ENCODE assay signal across 22 cellular contexts in the genomic region with DNA sequence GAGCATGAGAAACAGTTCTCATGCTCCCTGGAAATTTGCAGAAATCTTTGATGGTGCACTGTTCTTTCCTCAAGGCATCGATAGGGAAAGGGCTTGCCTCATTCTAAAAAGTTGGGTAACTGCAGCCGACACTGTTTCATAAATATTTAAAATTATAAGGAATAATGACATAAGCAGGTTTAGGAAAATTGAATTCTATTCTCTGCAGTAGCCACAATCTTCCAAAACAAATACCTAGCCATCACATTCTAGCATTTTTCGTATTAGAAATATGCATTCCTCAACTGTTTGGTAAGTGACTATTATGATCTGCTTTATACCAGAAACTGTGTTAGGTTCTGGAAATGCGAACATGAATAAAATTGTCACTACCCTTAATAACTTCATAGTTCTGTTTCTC.
DNase-seq lines count a peak whose midpoint lies in the region; TF ChIP-seq lines count a peak whose summit lies in the region.
"Had no signal": no experiment of that assay in that cellular context is flagged by ENCODE, and none has a peak within 500 bp of the region (broad histone marks: within the 10 kb centered on the region; RNA-seq: fewer than 3 reads in every experiment).

No MANE protein-coding gene starts in this region.

- H3K4me3 ChIP-seq in AG04449 (ENCODE audit: low read depth, low read length) (no peak overlapping the region), astrocyte of the spinal cord (ENCODE audit: low read depth, low read length) (no peak overlapping the region), mesenchymal stem cell (ENCODE audit: insufficient read depth in 1 of 2, low read depth in 1 of 2, low read length in 2 of 2) (no peak overlapping the region)
- H3K4me3 ChIP-seq: sigmoid colon, tibial nerve had no signal

- H3K27ac ChIP-seq in mesenchymal stem cell (ENCODE audit: low read length, poor library complexity, severe bottlenecking) = peak overlapping the region; percentile 76
- H3K27ac ChIP-seq: brain microvascular endothelial cell, C4-2B, tibial nerve had no signal

- H3K18ac ChIP-seq in mesenchymal stem cell (ENCODE audit: low read depth in 1 of 2, low read length in 2 of 2) = no peak overlapping the region

- no peak overlapping the region for H4K91ac ChIP-seq in mesenchymal stem cell (ENCODE audit: low read length)

- no peak overlapping the region for H3K27ac Mint-ChIP-seq in activated T-helper 1 cell treated with anti-CD3 and anti-CD28 coated beads, Interleukin-12 subunit alpha, Interleukin-12 subunit beta, Interleukin-2, Interleukin-4 antibody, amounts not matched to agents 30 ng/mL and 10 ng/mL and 1 ng/mL, durations not matched to agents 14 hours and 24 hours and 36 hours
- H3K27ac Mint-ChIP-seq: activated naive CD4-positive, alpha-beta T cell treated with anti-CD3 and anti-CD28 coated beads, Interleukin-2, amount 50 U/mL, for 72 hours; activated T-helper 17 cell treated with anti-CD3 and anti-CD28 coated beads, Interleukin-2, amount 50 U/mL, for 72 hours; effector memory CD8-positive, alpha-beta T cell; stimulated activated naive CD8-positive, alpha-beta T cell treated with anti-CD3 and anti-CD28 coated beads, Interleukin-15, amount 100 ng/mL, for 72 hours; WTC11 had no signal

- no peak overlapping the region for H4K8ac ChIP-seq in mesenchymal stem cell (ENCODE audit: low read length)

- no peaks in the 10 kb centered on the region for H3K4me1 Mint-ChIP-seq in activated T-helper 1 cell treated with anti-CD3 and anti-CD28 coated beads, Interleukin-12 subunit alpha, Interleukin-12 subunit beta, Interleukin-2, Interleukin-4 antibody, amounts not matched to agents 30 ng/mL and 10 ng/mL and 1 ng/mL, durations not matched to agents 14 hours and 24 hours and 36 hours (ENCODE audit: low read depth)
- H3K4me1 Mint-ChIP-seq: activated T-helper 17 cell treated with anti-CD3 and anti-CD28 coated beads, Interleukin-2, amount 50 U/mL, for 72 hours; neural crest cell; stimulated activated naive CD8-positive, alpha-beta T cell treated with anti-CD3 and anti-CD28 coated beads, Interleukin-15, amount 100 ng/mL, for 72 hours; WTC11 had no signal

- in situ Hi-C loops in astrocyte of the spinal cord (cut with HindIII; ENCODE audit: low sequenced_read_pairs) = no loop called here

- H3K27me3 Mint-ChIP-seq in activated T-helper 1 cell treated with anti-CD3 and anti-CD28 coated beads, Interleukin-12 subunit alpha, Interleukin-12 subunit beta, Interleukin-2, Interleukin-4 antibody, amounts not matched to agents 30 ng/mL and 10 ng/mL and 1 ng/mL, durations not matched to agents 14 hours and 24 hours and 36 hours (ENCODE audit: insufficient read depth) = no peaks in the 10 kb centered on the region
- H3K27me3 Mint-ChIP-seq: activated T-helper 17 cell treated with anti-CD3 and anti-CD28 coated beads, Interleukin-2, amount 50 U/mL, for 72 hours; stimulated activated naive CD8-positive, alpha-beta T cell treated with anti-CD3 and anti-CD28 coated beads, Interleukin-15, amount 100 ng/mL, for 72 hours had no signal

- intact Hi-C loops in activated T-helper 1 cell treated with anti-CD3 and anti-CD28 coated beads, Interleukin-12 subunit alpha, Interleukin-12 subunit beta, Interleukin-2, Interleukin-4 antibody, amounts not matched to agents 30 ng/mL and 10 ng/mL and 1 ng/mL, durations not matched to agents 14 hours and 24 hours and 36 hours (cut with micrococcal nuclease) = no loop called here

- H3K4me2 ChIP-seq in mesenchymal stem cell (ENCODE audit: low read length, poor library complexity, severe bottlenecking) = no peak overlapping the region

- no peak overlapping the region for H2BK120ac ChIP-seq in mesenchymal stem cell (ENCODE audit: low read depth, low read length)

- no peak overlapping the region for H3K4ac ChIP-seq in mesenchymal stem cell (ENCODE audit: low read depth in 1 of 2, low read length in 2 of 2)

- no peak overlapping the region for H2AK5ac ChIP-seq in mesenchymal stem cell (ENCODE audit: low read length, severe bottlenecking)

- H3K4me3 Mint-ChIP-seq in activated T-helper 1 cell treated with anti-CD3 and anti-CD28 coated beads, Interleukin-12 subunit alpha, Interleukin-12 subunit beta, Interleukin-2, Interleukin-4 antibody, amounts not matched to agents 30 ng/mL and 10 ng/mL and 1 ng/mL, durations not matched to agents 14 hours and 24 hours and 36 hours = no peak overlapping the region
- H3K4me3 Mint-ChIP-seq: activated T-helper 17 cell treated with anti-CD3 and anti-CD28 coated beads, Interleukin-2, amount 50 U/mL, for 72 hours; effector memory CD8-positive, alpha-beta T cell; neural crest cell; stimulated activated naive CD8-positive, alpha-beta T cell treated with anti-CD3 and anti-CD28 coated beads, Interleukin-15, amount 100 ng/mL, for 72 hours; WTC11 had no signal

- no peak overlapping the region for H2AFZ ChIP-seq in mesenchymal stem cell (ENCODE audit: low read depth, low read length)

- no peaks in the 10 kb centered on the region for H3K36me3 ChIP-seq in mesenchymal stem cell (ENCODE audit: control insufficient read depth in 1 of 2, insufficient read depth in 2 of 2, low read depth in 1 of 2, low read length in 2 of 2)
- H3K36me3 ChIP-seq: brain microvascular endothelial cell, sigmoid colon, tibial nerve had no signal

- H3K9me3 ChIP-seq in mesenchymal stem cell (ENCODE audit: control insufficient read depth, low read length) = no peaks in the 10 kb centered on the region
- H3K9me3 ChIP-seq: sigmoid colon, tibial nerve had no signal

- no peak overlapping the region for H2BK12ac ChIP-seq in mesenchymal stem cell (ENCODE audit: low read length in 2 of 2)

- no peak overlapping the region for H2BK5ac ChIP-seq in mesenchymal stem cell (ENCODE audit: low read depth, low read length, poor library complexity, severe bottlenecking)

- no peak for TF ChIP-seq CTCF in AG04449 (IDR thresholded peaks at IDR 0.05; ENCODE audit: insufficient read depth, low read length, missing control alignments)
- TF ChIP-seq CTCF in astrocyte of the spinal cord (IDR thresholded peaks at IDR 0.05; ENCODE audit: low read depth, low read length) = no peak

- CTCF ChIA-PET in AG04449 (lab: Yijun Ruan, JAX) = no interaction called here

- H3K9ac ChIP-seq in mesenchymal stem cell (ENCODE audit: low read length) = no peak overlapping the region

- DNase-seq in AG04449 (ENCODE audit: low read depth, low spot score) (peak; percentile 71), HCEC 1CT (peak; percentile 13), astrocyte of the spinal cord (ENCODE audit: low read depth, low spot score) (peak; percentile 43), mesenchymal stem cell (no peak), DMS53 treated with DMSO at 0.1 percent for 48 hours (lab: John Stamatoyannopoulos, UW; ENCODE audit: unreplicated experiment) (no peak), NCI-H345 (lab: John Stamatoyannopoulos, UW) (no peak), NCI-H2227 treated with DMSO at 0.1 percent for 48 hours (lab: John Stamatoyannopoulos, UW) (no peak)
- DNase-seq in activated T-helper 1 cell treated with anti-CD3 and anti-CD28 coated beads, Interleukin-12 subunit alpha, Interleukin-12 subunit beta, Interleukin-2, Interleukin-4 antibody, amounts not matched to agents 30 ng/mL and 10 ng/mL and 1 ng/mL, durations not matched to agents 14 hours and 24 hours and 36 hours (ENCODE audit: low spot score) = no peak
- DNase-seq: 8988T; brain microvascular endothelial cell; DND-41; effector memory CD8-positive, alpha-beta T cell; NCI-H2081; NCI-H446; sigmoid colon; stimulated activated naive CD8-positive, alpha-beta T cell treated with anti-CD3 and anti-CD28 coated beads, Interleukin-15, amount 100 ng/mL, for 72 hours had no signal

- H3K23ac ChIP-seq in mesenchymal stem cell (ENCODE audit: low read length in 2 of 2) = no peak overlapping the region

- H3K9me3 Mint-ChIP-seq in activated T-helper 1 cell treated with anti-CD3 and anti-CD28 coated beads, Interleukin-12 subunit alpha, Interleukin-12 subunit beta, Interleukin-2, Interleukin-4 antibody, amounts not matched to agents 30 ng/mL and 10 ng/mL and 1 ng/mL, durations not matched to agents 14 hours and 24 hours and 36 hours = no peaks in the 10 kb centered on the region
- H3K9me3 Mint-ChIP-seq: activated naive CD4-positive, alpha-beta T cell treated with anti-CD3 and anti-CD28 coated beads, Interleukin-2, amount 50 U/mL, for 72 hours; activated T-helper 17 cell treated with anti-CD3 and anti-CD28 coated beads, Interleukin-2, amount 50 U/mL, for 72 hours; effector memory CD8-positive, alpha-beta T cell; neural crest cell; stimulated activated naive CD8-positive, alpha-beta T cell treated with anti-CD3 and anti-CD28 coated beads, Interleukin-15, amount 100 ng/mL, for 72 hours had no signal

- POLR2A ChIA-PET in AG04449 (lab: Yijun Ruan, JAX) = no interaction called here

- no peaks in the 10 kb centered on the region for H3K79me1 ChIP-seq in mesenchymal stem cell (replicated peaks; ENCODE audit: low read length, poor library complexity, severe bottlenecking)

- WGBS in mesenchymal stem cell = 100% methylated on average over 1 of the region's 4 CpGs

- H3K27me3 ChIP-seq in mesenchymal stem cell (ENCODE audit: control insufficient read depth in 1 of 2, insufficient read depth in 1 of 2, low read length in 2 of 2) = no peaks in the 10 kb centered on the region
- H3K27me3 ChIP-seq: brain microvascular endothelial cell, sigmoid colon, tibial nerve had no signal

- H3K4me1 ChIP-seq in mesenchymal stem cell (ENCODE audit: control insufficient read depth, insufficient read depth, low read depth, low read length) = peaks cover 2% of the 10 kb centered on the region
- H3K4me1 ChIP-seq: tibial nerve had no signal

- no peak overlapping the region for H2BK15ac ChIP-seq in mesenchymal stem cell (ENCODE audit: low read depth, poor library complexity, severe bottlenecking)

- H3K36me3 Mint-ChIP-seq in activated T-helper 1 cell treated with anti-CD3 and anti-CD28 coated beads, Interleukin-12 subunit alpha, Interleukin-12 subunit beta, Interleukin-2, Interleukin-4 antibody, amounts not matched to agents 30 ng/mL and 10 ng/mL and 1 ng/mL, durations not matched to agents 14 hours and 24 hours and 36 hours (ENCODE audit: low read depth) = no peaks in the 10 kb centered on the region
- H3K36me3 Mint-ChIP-seq: WTC11 had no signal

- no peak overlapping the region for H3K14ac ChIP-seq in mesenchymal stem cell (ENCODE audit: low read length in 2 of 2)

Comparison
In these comparisons a context has a peak if more than half of its experiments do, and no peak if none do; other contexts are left out.
1. DNase-seq: peak in AG04449 (single experiment), HCEC 1CT (single experiment) and astrocyte of the spinal cord (single experiment); none in mesenchymal stem cell (single experiment), DMS53 treated with DMSO at 0.1 percent for 48 hours (single experiment), NCI-H345 (single experiment), activated T-helper 1 cell treated with anti-CD3 and anti-CD28 coated beads, Interleukin-12 subunit alpha, Interleukin-12 subunit beta, Interleukin-2, Interleukin-4 antibody, amounts not matched to agents 30 ng/mL and 10 ng/mL and 1 ng/mL, durations not matched to agents 14 hours and 24 hours and 36 hours (single experiment) and NCI-H2227 treated with DMSO at 0.1 percent for 48 hours (single experiment).